Comparison of ENCODE assay signal across 24 cellular contexts in the genomic region with DNA sequence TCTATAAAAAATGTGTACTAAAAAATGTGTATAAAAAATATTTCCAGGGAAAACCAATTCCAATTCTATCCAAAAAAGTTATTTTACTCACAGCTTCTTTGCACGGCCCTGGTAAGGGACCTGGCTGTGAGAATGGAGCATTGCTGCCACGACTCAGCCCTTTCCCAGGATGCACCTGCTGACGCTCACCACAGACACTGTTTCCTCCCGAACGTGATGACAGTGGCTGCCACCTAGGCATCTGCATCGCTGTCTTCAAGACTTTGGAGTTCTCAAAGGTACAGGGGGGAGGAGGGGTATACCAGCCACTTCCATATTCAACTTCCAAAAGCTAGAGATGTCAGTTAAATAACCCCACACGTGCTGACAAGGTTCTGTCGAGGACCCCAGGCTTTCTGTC. TPM values are rescaled to one million over a fixed set of nuclear protein-coding genes. Genes with fewer than 3 reads are reported as not detected.
DNase-seq lines count a peak whose midpoint lies in the region; ATAC-seq, FAIRE-seq and TF ChIP-seq lines count a peak whose summit lies in the region.
"Had no signal": no experiment of that assay in that cellular context is flagged by ENCODE, and none has a peak within 500 bp of the region (broad histone marks: within the 10 kb centered on the region; RNA-seq: fewer than 3 reads in every experiment).

No MANE protein-coding gene starts in this region.

- ATAC-seq in GM23338 (no peak), T-helper 17 cell (no peak)
- ATAC-seq in naive thymus-derived CD8-positive, alpha-beta T cell = no peak
- ATAC-seq: CD8-positive, alpha-beta T cell; HepG2 had no signal

- no peak for FAIRE-seq in RCC 7860 (lab: Jason Lieb, UNC)
- FAIRE-seq: GM12891, HepG2 had no signal

- H3K4me2 ChIP-seq in GM23338 = no peak overlapping the region
- H3K4me2 ChIP-seq: PC-9 had no signal

- H3F3A ChIP-seq in GM23338 (replicated peaks; ENCODE audit: low read depth) = no peaks in the 10 kb centered on the region

- H3K4me1 ChIP-seq in GM23338 (ENCODE audit: insufficient read depth) = peaks cover 20% of the 10 kb centered on the region

- H3K27me3 Mint-ChIP-seq in activated T-cell treated with anti-CD3 and anti-CD28 coated beads, Interleukin-2, amount 50 U/mL, for 24 hours = no peaks in the 10 kb centered on the region
- H3K27me3 Mint-ChIP-seq in GM23338 (ENCODE audit: insufficient read depth, low read depth, poor library complexity) (peaks cover 9% of the 10 kb centered on the region), T-helper 17 cell (no peaks in the 10 kb centered on the region), osteocyte (ENCODE audit: unreplicated experiment) (no peaks in the 10 kb centered on the region)
- H3K27me3 Mint-ChIP-seq in naive thymus-derived CD8-positive, alpha-beta T cell = no peaks in the 10 kb centered on the region

- H3K9me3 Mint-ChIP-seq in activated T-cell treated with anti-CD3 and anti-CD28 coated beads, Interleukin-2, amount 50 U/mL, for 24 hours = no peaks in the 10 kb centered on the region
- no peaks in the 10 kb centered on the region; the same call in 2 of the 3 replicates for H3K9me3 Mint-ChIP-seq in GM23338
- no peaks in the 10 kb centered on the region for H3K9me3 Mint-ChIP-seq in osteocyte (ENCODE audit: unreplicated experiment)
- no peaks in the 10 kb centered on the region for H3K9me3 Mint-ChIP-seq in naive thymus-derived CD8-positive, alpha-beta T cell
- H3K9me3 Mint-ChIP-seq: CD8-positive, alpha-beta T cell had no signal

- H3K27ac ChIP-seq in GM23338 (ENCODE audit: low read depth) = peak overlapping the region; percentile 55; the same call in 1 of the 2 replicates
- H3K27ac ChIP-seq: GM23248, HL-60, PC-9, RWPE1 had no signal

- no peak for DNase-seq in activated T-cell treated with anti-CD3 and anti-CD28 coated beads, Interleukin-2, amount 50 U/mL, for 24 hours
- DNase-seq in activated T-cell treated with anti-CD3 and anti-CD28 coated beads for 4 hours (no peak), GM23338 (ENCODE audit: low spot score) (no peak), T-helper 17 cell (no peak), osteocyte (ENCODE audit: extremely low spot score, unreplicated experiment) (peak; percentile 34), RCC 7860 (ENCODE audit: low spot score) (no peak)
- no peak for DNase-seq in naive thymus-derived CD8-positive, alpha-beta T cell
- DNase-seq: C1 segment of cervical spinal cord; CD8-positive, alpha-beta T cell; GM23248; HCEC 1CT; KBM-7; NCI-H1092 treated with DMSO at 0.1 percent for 48 hours; NCI-H1436 treated with DMSO at 0.1 percent for 48 hours; NCI-H1930; NCI-H510A; NCI-H748 treated with DMSO at 0.1 percent for 48 hours; PC-9; SHP77 treated with DMSO at 0.1 percent for 48 hours had no signal

- no peaks in the 10 kb centered on the region for H3K9me2 ChIP-seq in GM23338 (ENCODE audit: insufficient read depth)

- H3K27ac Mint-ChIP-seq in activated T-cell treated with anti-CD3 and anti-CD28 coated beads, Interleukin-2, amount 50 U/mL, for 24 hours = peak overlapping the region; percentile 6
- H3K27ac Mint-ChIP-seq in GM23338 (no peak overlapping the region), T-helper 17 cell (peak overlapping the region; percentile 2), osteocyte (ENCODE audit: unreplicated experiment) (no peak overlapping the region)
- H3K27ac Mint-ChIP-seq in naive thymus-derived CD8-positive, alpha-beta T cell = peak overlapping the region in 2 of 10 donors; percentile 61 to 74
- H3K27ac Mint-ChIP-seq: CD8-positive, alpha-beta T cell had no signal

- peaks cover 14% of the 10 kb centered on the region for H3K79me2 ChIP-seq in GM23338 (replicated peaks; ENCODE audit: insufficient read depth)

- H3K27me3 ChIP-seq in GM23338 (ENCODE audit: insufficient read depth) = no peaks in the 10 kb centered on the region

- no peaks in the 10 kb centered on the region for H3K9me3 ChIP-seq in T-helper 17 cell (ENCODE audit: control insufficient read depth, low read length, poor library complexity, severe bottlenecking)

- peaks cover 23% of the 10 kb centered on the region for H3K4me1 Mint-ChIP-seq in activated T-cell treated with anti-CD3 and anti-CD28 coated beads, Interleukin-2, amount 50 U/mL, for 24 hours (ENCODE audit: low read depth)
- peaks cover 19% of the 10 kb centered on the region for H3K4me1 Mint-ChIP-seq in GM23338
- peaks cover 11% of the 10 kb centered on the region for H3K4me1 Mint-ChIP-seq in T-helper 17 cell
- peaks cover 12% of the 10 kb centered on the region for H3K4me1 Mint-ChIP-seq in osteocyte (ENCODE audit: unreplicated experiment)
- peaks cover 5 to 10% (median 7%) of the 10 kb centered on the region in 4 donors for H3K4me1 Mint-ChIP-seq in naive thymus-derived CD8-positive, alpha-beta T cell

- H3K4me3 Mint-ChIP-seq in activated T-cell treated with anti-CD3 and anti-CD28 coated beads, Interleukin-2, amount 50 U/mL, for 24 hours = no peak overlapping the region
- H3K4me3 Mint-ChIP-seq in GM23338 (no peak overlapping the region), T-helper 17 cell (no peak overlapping the region), osteocyte (ENCODE audit: unreplicated experiment) (no peak overlapping the region)
- no peak overlapping the region for H3K4me3 Mint-ChIP-seq in naive thymus-derived CD8-positive, alpha-beta T cell
- H3K4me3 Mint-ChIP-seq: CD8-positive, alpha-beta T cell had no signal

- peaks cover 41% of the 10 kb centered on the region for H3K36me3 Mint-ChIP-seq in activated T-cell treated with anti-CD3 and anti-CD28 coated beads, Interleukin-2, amount 50 U/mL, for 24 hours (ENCODE audit: low read depth)
- H3K36me3 Mint-ChIP-seq in GM23338 (ENCODE audit: low read depth) (peaks cover 26% of the 10 kb centered on the region), T-helper 17 cell (ENCODE audit: low read depth) (no peaks in the 10 kb centered on the region), osteocyte (ENCODE audit: unreplicated experiment) (no peaks in the 10 kb centered on the region)
- H3K36me3 Mint-ChIP-seq in naive thymus-derived CD8-positive, alpha-beta T cell = peaks cover 0 to 4% (median 0%) of the 10 kb centered on the region in 3 donors
- H3K36me3 Mint-ChIP-seq: CD8-positive, alpha-beta T cell had no signal

- H3K4me3 ChIP-seq in GM23338 = no peak overlapping the region
- H3K4me3 ChIP-seq: GM23248, PC-9 had no signal

- H3K36me3 ChIP-seq in GM23338 (ENCODE audit: insufficient read depth) = no peaks in the 10 kb centered on the region

- no peaks in the 10 kb centered on the region for H4K20me1 ChIP-seq in GM23338 (replicated peaks; ENCODE audit: insufficient read depth)

- no peak overlapping the region for H2AFZ ChIP-seq in GM23338
- H2AFZ ChIP-seq: GM23248, PC-9 had no signal

- no peak for TF ChIP-seq CTCF in GM23338 (conservative IDR thresholded peaks at IDR 0.05; ENCODE audit: low read depth in 2 of 2)
- TF ChIP-seq CTCF in osteocyte (IDR thresholded peaks at IDR 0.05) = no peak

- POLR2A ChIA-PET in naive thymus-derived CD8-positive, alpha-beta T cell (lab: Charles Lee) = no interaction called here

TF ChIP-seq in GM23338, 12 proteins besides CTCF, POLR2A, EP300 and RAD21 (continues in another document):
- TF ChIP-seq CREB1 (CRISPR knock-in tag; IDR thresholded peaks at IDR 0.05; ENCODE audit: low read depth) (no peak), ETS1 (IDR thresholded peaks at IDR 0.05) (no peak)

RNA-seq across cellular contexts. Expression of gene PTPRN2, which starts 23.9 kb away (rescaled TPM):
- total RNA-seq in GM23338 (2014; rRNA removed; shearing (Covaris generic)) = 3.7 and 4.0 TPM in 2 replicates
- 0.87 and 1.4 TPM in 2 replicates for polyA plus RNA-seq in GM23338 (2016; fragmentation: Nextera tagmentation; extraction: Ambion mirVana)
- total RNA-seq in T-helper 17 cell (under 1 TPM; 0.42 to 0.57 TPM), osteocyte (0.50 and 0.59 TPM in 2 replicates)
- under 1 TPM; 0.78 to 0.99 TPM for total RNA-seq in naive thymus-derived CD8-positive, alpha-beta T cell
- polyA plus RNA-seq in naive thymus-derived CD8-positive, alpha-beta T cell = 1 to 10 TPM in 2 of 3 donors, under 1 TPM in 1; 0.69 to 1.5 (median 1.4) TPM
- total RNA-seq: G401, GM23248, PC-9 had no signal

Comparison
In these comparisons a context has a peak if more than half of its experiments do, and no peak if none do; other contexts are left out.
1. H3K27ac Mint-ChIP-seq: peak in activated T-cell treated with anti-CD3 and anti-CD28 coated beads, Interleukin-2, amount 50 U/mL, for 24 hours (single experiment) and T-helper 17 cell (single experiment); none in GM23338 (single experiment) and osteocyte (single experiment).